Comparison of ENCODE assay signal across 16 cellular contexts in genomic region chr17:7413346-7413985, GRCh38. TPM values are rescaled to one million over a fixed set of nuclear protein-coding genes. Genes with fewer than 3 reads are reported as not detected.
DNase-seq lines count a peak whose midpoint lies in the region; ATAC-seq and TF ChIP-seq lines count a peak whose summit lies in the region.
"Had no signal": no experiment of that assay in that cellular context is flagged by ENCODE, and none has a peak within 500 bp of the region (broad histone marks: within the 10 kb centered on the region; RNA-seq: fewer than 3 reads in every experiment).

No MANE protein-coding gene starts in this region.

- H3K4me1 ChIP-seq in smooth muscle cell (ENCODE audit: low read depth): no peaks in the 10 kb centered on the region

- H4K20me1 ChIP-seq in smooth muscle cell (ENCODE audit: low read depth): peaks cover 7% of the 10 kb centered on the region

- peaks cover 32% of the 10 kb centered on the region for H3K36me3 Mint-ChIP-seq in HFFc6 (ENCODE audit: low read depth)
- peaks cover 49% of the 10 kb centered on the region for H3K36me3 Mint-ChIP-seq in brain
- H3K36me3 Mint-ChIP-seq in glutamatergic neuron (ENCODE audit: unreplicated experiment): peaks cover 22% of the 10 kb centered on the region
- H3K36me3 Mint-ChIP-seq in CD14-positive monocyte: no peaks in the 10 kb centered on the region
- H3K36me3 Mint-ChIP-seq: activated naive CD8-positive, alpha-beta T cell treated with anti-CD3 and anti-CD28 coated beads, Interleukin-2, amount 10 ng/mL, durations not matched to agents 7 days and 5 days had no signal

- H3K4me3 ChIP-seq in smooth muscle cell: no peak overlapping the region
- H3K4me3 ChIP-seq: stomach had no signal

- H3F3A ChIP-seq in smooth muscle cell (ENCODE audit: low read depth): no peaks in the 10 kb centered on the region

- no peak overlapping the region for H3K9ac ChIP-seq in smooth muscle cell (ENCODE audit: low read depth)

- intact Hi-C loops in CD14-positive monocyte (cut with micrococcal nuclease): no loop called here

- H3K9me3 Mint-ChIP-seq in HFFc6: no peaks in the 10 kb centered on the region
- H3K9me3 Mint-ChIP-seq in brain: no peaks in the 10 kb centered on the region
- H3K9me3 Mint-ChIP-seq in glutamatergic neuron (ENCODE audit: unreplicated experiment): peaks cover 15% of the 10 kb centered on the region
- H3K9me3 Mint-ChIP-seq in CD14-positive monocyte: peaks cover 0 to 3% (median 0%) of the 10 kb centered on the region in 7 donors
- H3K9me3 Mint-ChIP-seq: activated naive CD8-positive, alpha-beta T cell treated with anti-CD3 and anti-CD28 coated beads, Interleukin-2, amount 10 ng/mL, durations not matched to agents 7 days and 5 days had no signal

- no peak overlapping the region for H3K4me2 ChIP-seq in smooth muscle cell

- ATAC-seq in HG03521 (IDR thresholded peaks at IDR 0.05; ENCODE audit: unreplicated experiment): no peak
- ATAC-seq: HCT116 had no signal

- WGBS in smooth muscle cell (ENCODE audit: low lambda C conversion rate): 87% methylated on average over 6 of the region's 6 CpGs

- no peaks in the 10 kb centered on the region for H3K27me3 ChIP-seq in smooth muscle cell (ENCODE audit: low read depth)

- no peak overlapping the region for H3K27ac ChIP-seq in smooth muscle cell (ENCODE audit: low read depth)
- H3K27ac ChIP-seq: stomach had no signal

- TF ChIP-seq CTCF in HFFc6 (IDR thresholded peaks at IDR 0.05) (no peak), brain (conservative IDR thresholded peaks at IDR 0.05) (no peak), glutamatergic neuron (IDR thresholded peaks at IDR 0.05; ENCODE audit: partially characterized antibody, unreplicated experiment) (no peak), smooth muscle cell (IDR thresholded peaks at IDR 0.05; ENCODE audit: borderline replicate concordance, insufficient read depth, poor library complexity, severe bottlenecking) (no peak), CD14-positive monocyte (IDR thresholded peaks at IDR 0.05) (no peak)

- H2AFZ ChIP-seq in smooth muscle cell (ENCODE audit: low read depth): no peak overlapping the region

- H3K4me3 Mint-ChIP-seq in HFFc6: no peak overlapping the region
- H3K4me3 Mint-ChIP-seq in brain: no peak overlapping the region
- peak overlapping the region; percentile 0 for H3K4me3 Mint-ChIP-seq in glutamatergic neuron (ENCODE audit: unreplicated experiment)
- H3K4me3 Mint-ChIP-seq in CD14-positive monocyte: no peak overlapping the region
- H3K4me3 Mint-ChIP-seq: activated naive CD8-positive, alpha-beta T cell treated with anti-CD3 and anti-CD28 coated beads, Interleukin-2, amount 10 ng/mL, durations not matched to agents 7 days and 5 days had no signal

- H3K36me3 ChIP-seq in smooth muscle cell (ENCODE audit: low read depth): no peaks in the 10 kb centered on the region

- peaks cover 4% of the 10 kb centered on the region for H3K27me3 Mint-ChIP-seq in HFFc6 (ENCODE audit: insufficient read depth)
- peaks cover 3% of the 10 kb centered on the region for H3K27me3 Mint-ChIP-seq in brain
- peaks cover 19% of the 10 kb centered on the region for H3K27me3 Mint-ChIP-seq in glutamatergic neuron (ENCODE audit: unreplicated experiment)
- peaks cover 16 to 31% (median 16%) of the 10 kb centered on the region in 3 donors for H3K27me3 Mint-ChIP-seq in CD14-positive monocyte (ENCODE audit: low read depth in 3 of 3)
- H3K27me3 Mint-ChIP-seq: activated naive CD8-positive, alpha-beta T cell treated with anti-CD3 and anti-CD28 coated beads, Interleukin-2, amount 10 ng/mL, durations not matched to agents 7 days and 5 days had no signal

- H3K9me3 ChIP-seq in smooth muscle cell (replicated peaks; ENCODE audit: low read depth): no peaks in the 10 kb centered on the region
- H3K9me3 ChIP-seq: stomach had no signal

- peak overlapping the region; percentile 65 for H3K27ac Mint-ChIP-seq in HFFc6
- H3K27ac Mint-ChIP-seq in brain: peak overlapping the region in 3 of 5 experiments; percentile 12 to 62 (median 43)
- no peak overlapping the region for H3K27ac Mint-ChIP-seq in glutamatergic neuron (ENCODE audit: unreplicated experiment)
- H3K27ac Mint-ChIP-seq in CD14-positive monocyte: peak overlapping the region in 1 of 7 donors; percentile 1
- H3K27ac Mint-ChIP-seq: activated naive CD8-positive, alpha-beta T cell treated with anti-CD3 and anti-CD28 coated beads, Interleukin-2, amount 10 ng/mL, durations not matched to agents 7 days and 5 days had no signal

- peaks cover 16% of the 10 kb centered on the region for H3K4me1 Mint-ChIP-seq in HFFc6 (ENCODE audit: low read depth)
- peaks cover 9% of the 10 kb centered on the region for H3K4me1 Mint-ChIP-seq in brain
- H3K4me1 Mint-ChIP-seq in glutamatergic neuron (ENCODE audit: low read depth, unreplicated experiment): peaks cover 6% of the 10 kb centered on the region
- H3K4me1 Mint-ChIP-seq in CD14-positive monocyte: no peaks in the 10 kb centered on the region
- H3K4me1 Mint-ChIP-seq: activated naive CD8-positive, alpha-beta T cell treated with anti-CD3 and anti-CD28 coated beads, Interleukin-2, amount 10 ng/mL, durations not matched to agents 7 days and 5 days had no signal

- peak; percentile 79 for DNase-seq in AG08395 (ENCODE audit: low spot score)
- peak; percentile 70 for DNase-seq in HFFc6
- no peak for DNase-seq in glutamatergic neuron
- no peak for DNase-seq in activated T-cell treated with anti-CD3 and anti-CD28 coated beads, Interleukin-2, amount 50 U/mL, for 48 hours
- no peak for DNase-seq in smooth muscle cell (lab: John Stamatoyannopoulos, UW; ENCODE audit: unreplicated experiment)
- no peak for DNase-seq in CD14-positive monocyte (ENCODE audit: low spot score)
- DNase-seq: activated naive CD8-positive, alpha-beta T cell treated with anti-CD3 and anti-CD28 coated beads, Interleukin-2, amount 10 ng/mL, durations not matched to agents 7 days and 5 days; NCI-H1930; NCI-H774; stomach had no signal

- no peaks in the 10 kb centered on the region for H3K79me2 ChIP-seq in smooth muscle cell (ENCODE audit: low read depth)

RNA-seq across cellular contexts. Expression of gene NLGN2, which starts 5.8 kb away (rescaled TPM):
- 10 to 100 TPM; 41.3 to 57.3 (median 46.2) TPM for total RNA-seq in HFFc6 (2021; fragmentation: NEBNext Ultra II Directional; extraction: Animal tissue kit (Norgen Biotek cat#: 25700))
- polyA plus RNA-seq in brain (ENCODE audit: insufficient read depth, low read depth, low replicate concordance): 53.9 TPM
- 90.8 TPM for total RNA-seq in glutamatergic neuron (ENCODE audit: unreplicated experiment)
- total RNA-seq in smooth muscle cell: 15.1 and 20.9 TPM in 2 replicates
- 10.8 and 11.9 TPM in 2 replicates for polyA plus RNA-seq in smooth muscle cell
- polyA plus RNA-seq in CD14-positive monocyte: not detected

RNA-seq across cellular contexts. Expression of gene SPEM1, which starts 6.7 kb away (rescaled TPM):
- not detected for total RNA-seq in HFFc6 (2021; fragmentation: NEBNext Ultra II Directional; extraction: Animal tissue kit (Norgen Biotek cat#: 25700))
- polyA plus RNA-seq in brain (ENCODE audit: insufficient read depth, low read depth, low replicate concordance): not detected
- not detected for total RNA-seq in glutamatergic neuron (ENCODE audit: unreplicated experiment)
- total RNA-seq in smooth muscle cell: not detected in 2 replicates
- not detected in 2 replicates for polyA plus RNA-seq in smooth muscle cell
- not detected for polyA plus RNA-seq in CD14-positive monocyte
- total RNA-seq: activated naive CD8-positive, alpha-beta T cell treated with anti-CD3 and anti-CD28 coated beads, Interleukin-2, amount 10 ng/mL, durations not matched to agents 7 days and 5 days; epithelial cell of proximal tubule; lower leg skin; stomach had no signal

RNA-seq across cellular contexts. Expression of gene TMEM256, which starts 9.6 kb away (rescaled TPM):
- 10 to 100 TPM; 52.2 to 79.1 (median 72.3) TPM for total RNA-seq in HFFc6 (2021; fragmentation: NEBNext Ultra II Directional; extraction: Animal tissue kit (Norgen Biotek cat#: 25700))
- polyA plus RNA-seq in brain (ENCODE audit: insufficient read depth, low read depth, low replicate concordance): 125 TPM
- 51.6 TPM for total RNA-seq in glutamatergic neuron (ENCODE audit: unreplicated experiment)
- 75.6 and 133 TPM in 2 replicates for total RNA-seq in smooth muscle cell
- 87.9 and 90.6 TPM in 2 replicates for polyA plus RNA-seq in smooth muscle cell
- polyA plus RNA-seq in CD14-positive monocyte: 10 to 100 TPM; 72.6 to 81.4 TPM

RNA-seq across cellular contexts. Expression of gene SPEM2, which starts 11.9 kb away (rescaled TPM):
- not detected for total RNA-seq in HFFc6 (2021; fragmentation: NEBNext Ultra II Directional; extraction: Animal tissue kit (Norgen Biotek cat#: 25700))
- polyA plus RNA-seq in brain (ENCODE audit: insufficient read depth, low read depth, low replicate concordance) (not detected), smooth muscle cell (0.56 and 1.0 TPM in 2 replicates), CD14-positive monocyte (not detected)
- total RNA-seq in glutamatergic neuron (ENCODE audit: unreplicated experiment) (not detected), smooth muscle cell (0.22 TPM in 1 of 2 replicates, not detected in the other)
- total RNA-seq: activated naive CD8-positive, alpha-beta T cell treated with anti-CD3 and anti-CD28 coated beads, Interleukin-2, amount 10 ng/mL, durations not matched to agents 7 days and 5 days; epithelial cell of proximal tubule; lower leg skin; stomach; T-helper 1 cell treated with Interleukin-12 subunit alpha and Interleukin-12 subunit beta and Interleukin-4 antibody, amounts not matched to agents 30 ng/mL and 1 ng/mL, for 36 hours had no signal
- polyA plus RNA-seq: stomach had no signal

RNA-seq across cellular contexts. Expression of gene SPEM3, which starts 15.2 kb away (rescaled TPM):
- total RNA-seq in HFFc6 (2021; fragmentation: NEBNext Ultra II Directional; extraction: Animal tissue kit (Norgen Biotek cat#: 25700)): not detected
- polyA plus RNA-seq in brain (ENCODE audit: insufficient read depth, low read depth, low replicate concordance) (not detected), smooth muscle cell (0.14 TPM in 1 of 2 replicates, not detected in the other), CD14-positive monocyte (not detected)
- total RNA-seq in glutamatergic neuron (ENCODE audit: unreplicated experiment) (not detected), smooth muscle cell (not detected in 2 replicates)
- total RNA-seq: activated naive CD8-positive, alpha-beta T cell treated with anti-CD3 and anti-CD28 coated beads, Interleukin-2, amount 10 ng/mL, durations not matched to agents 7 days and 5 days; epithelial cell of proximal tubule; lower leg skin; stomach; T-helper 1 cell treated with Interleukin-12 subunit alpha and Interleukin-12 subunit beta and Interleukin-4 antibody, amounts not matched to agents 30 ng/mL and 1 ng/mL, for 36 hours had no signal
- polyA plus RNA-seq: stomach had no signal

Comparison
In these comparisons a context has a peak if more than half of its experiments do, and no peak if none do; other contexts are left out.
1. DNase-seq: peak in AG08395 (single experiment) and HFFc6 (single experiment); none in glutamatergic neuron (single experiment), activated T-cell treated with anti-CD3 and anti-CD28 coated beads, Interleukin-2, amount 50 U/mL, for 48 hours (0 of 2), smooth muscle cell (single experiment) and CD14-positive monocyte (single experiment).